Comparison of ENCODE assay signal across 1 cellular context in the genomic region with DNA sequence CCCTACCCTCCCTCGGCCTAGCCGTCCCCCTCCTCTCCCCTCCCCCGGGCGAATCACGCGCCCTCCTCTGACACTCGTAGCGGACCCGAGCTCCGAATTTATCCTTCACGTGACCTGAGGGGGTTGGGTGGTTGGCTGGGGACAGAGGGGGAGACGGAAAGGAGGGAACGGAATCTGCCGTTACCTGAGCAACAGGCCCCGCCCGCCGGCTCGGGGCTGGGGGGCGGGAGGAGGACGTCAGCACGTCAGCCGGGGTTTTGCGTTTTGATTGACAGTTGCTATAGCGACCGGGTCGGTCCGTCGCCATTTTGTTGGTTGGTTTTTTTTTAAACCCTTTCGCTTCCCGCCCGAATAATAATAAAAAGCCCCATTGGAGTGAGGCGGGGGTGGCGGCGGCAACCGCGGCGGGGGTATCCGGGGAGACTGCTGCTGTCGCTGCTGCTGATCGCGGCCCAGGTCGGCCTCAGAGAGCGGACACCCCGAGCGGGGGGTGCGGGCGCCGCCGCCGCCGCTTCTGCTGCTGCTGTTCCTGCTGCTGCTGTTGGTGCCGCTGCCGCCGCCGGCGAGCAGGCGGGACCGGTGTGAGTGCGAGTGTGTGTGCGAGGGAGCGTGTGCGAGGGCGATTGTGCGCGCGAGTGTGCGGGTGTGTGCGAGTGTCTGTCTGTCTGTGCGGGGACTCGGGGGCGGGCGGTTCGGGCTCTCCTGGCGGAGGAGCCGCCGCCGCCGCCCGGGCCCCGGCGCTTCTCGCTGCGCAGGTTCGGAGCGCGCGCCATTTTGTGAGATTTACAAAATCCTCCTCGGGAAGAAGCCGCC.
TF ChIP-seq lines count a peak whose summit lies in the region.

A gene (plus strand): TSS at position 286 of the 813 bp plus-strand sequence. CDS start 53,602 bp downstream, outside the sequence.

TF ChIP-seq in K562, 482 proteins besides CTCF, POLR2A, EP300 and RAD21 (continued from another document and continues in another):
- TF ChIP-seq, protein P1, sequence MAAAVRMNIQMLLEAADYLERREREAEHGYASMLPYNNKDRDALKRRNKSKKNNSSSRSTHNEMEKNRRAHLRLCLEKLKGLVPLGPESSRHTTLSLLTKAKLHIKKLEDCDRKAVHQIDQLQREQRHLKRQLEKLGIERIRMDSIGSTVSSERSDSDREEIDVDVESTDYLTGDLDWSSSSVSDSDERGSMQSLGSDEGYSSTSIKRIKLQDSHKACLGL (CRISPR knock-in tag; IDR thresholded peaks at IDR 0.05; ENCODE audit: borderline replicate concordance, poor library complexity, severe bottlenecking): no peak
- TF ChIP-seq TRIM24 (IDR thresholded peaks at IDR 0.05): no peak
- TF ChIP-seq ZNF583 (CRISPR knock-in tag; IDR thresholded peaks at IDR 0.05): no peak
- TF ChIP-seq NBN (IDR thresholded peaks at IDR 0.05; ENCODE audit: low read depth): no peak
- TF ChIP-seq BCL6 (CRISPR knock-in tag; IDR thresholded peaks at IDR 0.05): no peak
- no peak for TF ChIP-seq NR3C1 (CRISPR knock-in tag; IDR thresholded peaks at IDR 0.05)
- TF ChIP-seq, protein P2, sequence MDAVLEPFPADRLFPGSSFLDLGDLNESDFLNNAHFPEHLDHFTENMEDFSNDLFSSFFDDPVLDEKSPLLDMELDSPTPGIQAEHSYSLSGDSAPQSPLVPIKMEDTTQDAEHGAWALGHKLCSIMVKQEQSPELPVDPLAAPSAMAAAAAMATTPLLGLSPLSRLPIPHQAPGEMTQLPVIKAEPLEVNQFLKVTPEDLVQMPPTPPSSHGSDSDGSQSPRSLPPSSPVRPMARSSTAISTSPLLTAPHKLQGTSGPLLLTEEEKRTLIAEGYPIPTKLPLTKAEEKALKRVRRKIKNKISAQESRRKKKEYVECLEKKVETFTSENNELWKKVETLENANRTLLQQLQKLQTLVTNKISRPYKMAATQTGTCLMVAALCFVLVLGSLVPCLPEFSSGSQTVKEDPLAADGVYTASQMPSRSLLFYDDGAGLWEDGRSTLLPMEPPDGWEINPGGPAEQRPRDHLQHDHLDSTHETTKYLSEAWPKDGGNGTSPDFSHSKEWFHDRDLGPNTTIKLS (IDR thresholded peaks at IDR 0.05; ENCODE audit: borderline replicate concordance, low read depth): no peak
- TF ChIP-seq ZNF212 (CRISPR knock-in tag; IDR thresholded peaks at IDR 0.05): no peak
- peak in 1 of 2 experiments; percentile 95; a peak in 2 of 4 replicates for TF ChIP-seq CSDE1 (IDR thresholded peaks at IDR 0.05)
- TF ChIP-seq, protein P3, sequence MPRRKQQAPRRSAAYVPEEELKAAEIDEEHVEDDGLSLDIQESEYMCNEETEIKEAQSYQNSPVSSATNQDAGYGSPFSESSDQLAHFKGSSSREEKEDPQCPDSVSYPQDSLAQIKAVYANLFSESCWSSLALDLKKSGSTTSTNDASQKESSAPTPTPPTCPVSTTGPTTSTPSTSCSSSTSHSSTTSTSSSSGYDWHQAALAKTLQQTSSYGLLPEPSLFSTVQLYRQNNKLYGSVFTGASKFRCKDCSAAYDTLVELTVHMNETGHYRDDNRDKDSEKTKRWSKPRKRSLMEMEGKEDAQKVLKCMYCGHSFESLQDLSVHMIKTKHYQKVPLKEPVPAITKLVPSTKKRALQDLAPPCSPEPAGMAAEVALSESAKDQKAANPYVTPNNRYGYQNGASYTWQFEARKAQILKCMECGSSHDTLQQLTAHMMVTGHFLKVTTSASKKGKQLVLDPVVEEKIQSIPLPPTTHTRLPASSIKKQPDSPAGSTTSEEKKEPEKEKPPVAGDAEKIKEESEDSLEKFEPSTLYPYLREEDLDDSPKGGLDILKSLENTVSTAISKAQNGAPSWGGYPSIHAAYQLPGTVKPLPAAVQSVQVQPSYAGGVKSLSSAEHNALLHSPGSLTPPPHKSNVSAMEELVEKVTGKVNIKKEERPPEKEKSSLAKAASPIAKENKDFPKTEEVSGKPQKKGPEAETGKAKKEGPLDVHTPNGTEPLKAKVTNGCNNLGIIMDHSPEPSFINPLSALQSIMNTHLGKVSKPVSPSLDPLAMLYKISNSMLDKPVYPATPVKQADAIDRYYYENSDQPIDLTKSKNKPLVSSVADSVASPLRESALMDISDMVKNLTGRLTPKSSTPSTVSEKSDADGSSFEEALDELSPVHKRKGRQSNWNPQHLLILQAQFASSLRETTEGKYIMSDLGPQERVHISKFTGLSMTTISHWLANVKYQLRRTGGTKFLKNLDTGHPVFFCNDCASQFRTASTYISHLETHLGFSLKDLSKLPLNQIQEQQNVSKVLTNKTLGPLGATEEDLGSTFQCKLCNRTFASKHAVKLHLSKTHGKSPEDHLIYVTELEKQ (CRISPR knock-in tag; IDR thresholded peaks at IDR 0.05): no peak
- TF ChIP-seq, protein P4, sequence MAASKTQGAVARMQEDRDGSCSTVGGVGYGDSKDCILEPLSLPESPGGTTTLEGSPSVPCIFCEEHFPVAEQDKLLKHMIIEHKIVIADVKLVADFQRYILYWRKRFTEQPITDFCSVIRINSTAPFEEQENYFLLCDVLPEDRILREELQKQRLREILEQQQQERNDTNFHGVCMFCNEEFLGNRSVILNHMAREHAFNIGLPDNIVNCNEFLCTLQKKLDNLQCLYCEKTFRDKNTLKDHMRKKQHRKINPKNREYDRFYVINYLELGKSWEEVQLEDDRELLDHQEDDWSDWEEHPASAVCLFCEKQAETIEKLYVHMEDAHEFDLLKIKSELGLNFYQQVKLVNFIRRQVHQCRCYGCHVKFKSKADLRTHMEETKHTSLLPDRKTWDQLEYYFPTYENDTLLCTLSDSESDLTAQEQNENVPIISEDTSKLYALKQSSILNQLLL (CRISPR knock-in tag; IDR thresholded peaks at IDR 0.05; ENCODE audit: borderline replicate concordance): no peak
- TF ChIP-seq, protein P5, sequence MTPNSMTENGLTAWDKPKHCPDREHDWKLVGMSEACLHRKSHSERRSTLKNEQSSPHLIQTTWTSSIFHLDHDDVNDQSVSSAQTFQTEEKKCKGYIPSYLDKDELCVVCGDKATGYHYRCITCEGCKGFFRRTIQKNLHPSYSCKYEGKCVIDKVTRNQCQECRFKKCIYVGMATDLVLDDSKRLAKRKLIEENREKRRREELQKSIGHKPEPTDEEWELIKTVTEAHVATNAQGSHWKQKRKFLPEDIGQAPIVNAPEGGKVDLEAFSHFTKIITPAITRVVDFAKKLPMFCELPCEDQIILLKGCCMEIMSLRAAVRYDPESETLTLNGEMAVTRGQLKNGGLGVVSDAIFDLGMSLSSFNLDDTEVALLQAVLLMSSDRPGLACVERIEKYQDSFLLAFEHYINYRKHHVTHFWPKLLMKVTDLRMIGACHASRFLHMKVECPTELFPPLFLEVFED (CRISPR knock-in tag; conservative IDR thresholded peaks at IDR 0.05): no peak
- TF ChIP-seq ZNF184 (CRISPR knock-in tag; IDR thresholded peaks at IDR 0.05): no peak
- TF ChIP-seq FUS (optimal IDR thresholded peaks at IDR 0.05; ENCODE audit: low read depth, low read length): no peak
- peak; percentile 98 for TF ChIP-seq RAD51 (IDR thresholded peaks at IDR 0.05; ENCODE audit: borderline replicate concordance, low read depth)
- TF ChIP-seq CHCHD3 (CRISPR knock-in tag; IDR thresholded peaks at IDR 0.05): no peak
- TF ChIP-seq CEBPB (tag; IDR thresholded peaks at IDR 0.05): no peak
- no peak for TF ChIP-seq RFX7 (CRISPR knock-in tag; IDR thresholded peaks at IDR 0.05)
- TF ChIP-seq, protein P6, sequence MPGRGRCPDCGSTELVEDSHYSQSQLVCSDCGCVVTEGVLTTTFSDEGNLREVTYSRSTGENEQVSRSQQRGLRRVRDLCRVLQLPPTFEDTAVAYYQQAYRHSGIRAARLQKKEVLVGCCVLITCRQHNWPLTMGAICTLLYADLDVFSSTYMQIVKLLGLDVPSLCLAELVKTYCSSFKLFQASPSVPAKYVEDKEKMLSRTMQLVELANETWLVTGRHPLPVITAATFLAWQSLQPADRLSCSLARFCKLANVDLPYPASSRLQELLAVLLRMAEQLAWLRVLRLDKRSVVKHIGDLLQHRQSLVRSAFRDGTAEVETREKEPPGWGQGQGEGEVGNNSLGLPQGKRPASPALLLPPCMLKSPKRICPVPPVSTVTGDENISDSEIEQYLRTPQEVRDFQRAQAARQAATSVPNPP (IDR thresholded peaks at IDR 0.05; ENCODE audit: borderline replicate concordance, insufficient read depth, insufficient read length): no peak
- TF ChIP-seq, protein P7, sequence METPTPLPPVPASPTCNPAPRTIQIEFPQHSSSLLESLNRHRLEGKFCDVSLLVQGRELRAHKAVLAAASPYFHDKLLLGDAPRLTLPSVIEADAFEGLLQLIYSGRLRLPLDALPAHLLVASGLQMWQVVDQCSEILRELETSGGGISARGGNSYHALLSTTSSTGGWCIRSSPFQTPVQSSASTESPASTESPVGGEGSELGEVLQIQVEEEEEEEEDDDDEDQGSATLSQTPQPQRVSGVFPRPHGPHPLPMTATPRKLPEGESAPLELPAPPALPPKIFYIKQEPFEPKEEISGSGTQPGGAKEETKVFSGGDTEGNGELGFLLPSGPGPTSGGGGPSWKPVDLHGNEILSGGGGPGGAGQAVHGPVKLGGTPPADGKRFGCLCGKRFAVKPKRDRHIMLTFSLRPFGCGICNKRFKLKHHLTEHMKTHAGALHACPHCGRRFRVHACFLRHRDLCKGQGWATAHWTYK (CRISPR knock-in tag; IDR thresholded peaks at IDR 0.05): no peak
- TF ChIP-seq, protein P8, sequence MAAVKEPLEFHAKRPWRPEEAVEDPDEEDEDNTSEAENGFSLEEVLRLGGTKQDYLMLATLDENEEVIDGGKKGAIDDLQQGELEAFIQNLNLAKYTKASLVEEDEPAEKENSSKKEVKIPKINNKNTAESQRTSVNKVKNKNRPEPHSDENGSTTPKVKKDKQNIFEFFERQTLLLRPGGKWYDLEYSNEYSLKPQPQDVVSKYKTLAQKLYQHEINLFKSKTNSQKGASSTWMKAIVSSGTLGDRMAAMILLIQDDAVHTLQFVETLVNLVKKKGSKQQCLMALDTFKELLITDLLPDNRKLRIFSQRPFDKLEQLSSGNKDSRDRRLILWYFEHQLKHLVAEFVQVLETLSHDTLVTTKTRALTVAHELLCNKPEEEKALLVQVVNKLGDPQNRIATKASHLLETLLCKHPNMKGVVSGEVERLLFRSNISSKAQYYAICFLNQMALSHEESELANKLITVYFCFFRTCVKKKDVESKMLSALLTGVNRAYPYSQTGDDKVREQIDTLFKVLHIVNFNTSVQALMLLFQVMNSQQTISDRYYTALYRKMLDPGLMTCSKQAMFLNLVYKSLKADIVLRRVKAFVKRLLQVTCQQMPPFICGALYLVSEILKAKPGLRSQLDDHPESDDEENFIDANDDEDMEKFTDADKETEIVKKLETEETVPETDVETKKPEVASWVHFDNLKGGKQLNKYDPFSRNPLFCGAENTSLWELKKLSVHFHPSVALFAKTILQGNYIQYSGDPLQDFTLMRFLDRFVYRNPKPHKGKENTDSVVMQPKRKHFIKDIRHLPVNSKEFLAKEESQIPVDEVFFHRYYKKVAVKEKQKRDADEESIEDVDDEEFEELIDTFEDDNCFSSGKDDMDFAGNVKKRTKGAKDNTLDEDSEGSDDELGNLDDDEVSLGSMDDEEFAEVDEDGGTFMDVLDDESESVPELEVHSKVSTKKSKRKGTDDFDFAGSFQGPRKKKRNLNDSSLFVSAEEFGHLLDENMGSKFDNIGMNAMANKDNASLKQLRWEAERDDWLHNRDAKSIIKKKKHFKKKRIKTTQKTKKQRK (IDR thresholded peaks at IDR 0.05; ENCODE audit: borderline replicate concordance, low read depth, low read length): no peak
- no peak for TF ChIP-seq SRSF9 (IDR thresholded peaks at IDR 0.05; ENCODE audit: borderline replicate concordance, low read depth, low read length)
- TF ChIP-seq, protein P9, sequence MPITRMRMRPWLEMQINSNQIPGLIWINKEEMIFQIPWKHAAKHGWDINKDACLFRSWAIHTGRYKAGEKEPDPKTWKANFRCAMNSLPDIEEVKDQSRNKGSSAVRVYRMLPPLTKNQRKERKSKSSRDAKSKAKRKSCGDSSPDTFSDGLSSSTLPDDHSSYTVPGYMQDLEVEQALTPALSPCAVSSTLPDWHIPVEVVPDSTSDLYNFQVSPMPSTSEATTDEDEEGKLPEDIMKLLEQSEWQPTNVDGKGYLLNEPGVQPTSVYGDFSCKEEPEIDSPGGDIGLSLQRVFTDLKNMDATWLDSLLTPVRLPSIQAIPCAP (CRISPR knock-in tag; IDR thresholded peaks at IDR 0.05; ENCODE audit: borderline replicate concordance): no peak
- peak; percentile 34 for TF ChIP-seq HNRNPLL (IDR thresholded peaks at IDR 0.05; ENCODE audit: low read depth, low read length, poor library complexity, severe bottlenecking)
- TF ChIP-seq ESRRA (IDR thresholded peaks at IDR 0.05; ENCODE audit: borderline replicate concordance, low read depth): peak; percentile 41; the same call in 1 of the 2 replicates
- TF ChIP-seq, protein P10, sequence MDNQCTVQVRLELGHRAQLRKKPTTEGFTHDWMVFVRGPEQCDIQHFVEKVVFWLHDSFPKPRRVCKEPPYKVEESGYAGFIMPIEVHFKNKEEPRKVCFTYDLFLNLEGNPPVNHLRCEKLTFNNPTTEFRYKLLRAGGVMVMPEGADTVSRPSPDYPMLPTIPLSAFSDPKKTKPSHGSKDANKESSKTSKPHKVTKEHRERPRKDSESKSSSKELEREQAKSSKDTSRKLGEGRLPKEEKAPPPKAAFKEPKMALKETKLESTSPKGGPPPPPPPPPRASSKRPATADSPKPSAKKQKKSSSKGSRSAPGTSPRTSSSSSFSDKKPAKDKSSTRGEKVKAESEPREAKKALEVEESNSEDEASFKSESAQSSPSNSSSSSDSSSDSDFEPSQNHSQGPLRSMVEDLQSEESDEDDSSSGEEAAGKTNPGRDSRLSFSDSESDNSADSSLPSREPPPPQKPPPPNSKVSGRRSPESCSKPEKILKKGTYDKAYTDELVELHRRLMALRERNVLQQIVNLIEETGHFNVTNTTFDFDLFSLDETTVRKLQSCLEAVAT (IDR thresholded peaks at IDR 0.05): peak; percentile 96 to 97
- TF ChIP-seq ZNF175 (CRISPR knock-in tag; IDR thresholded peaks at IDR 0.05; ENCODE audit: low read depth): no peak
- TF ChIP-seq, protein P11, sequence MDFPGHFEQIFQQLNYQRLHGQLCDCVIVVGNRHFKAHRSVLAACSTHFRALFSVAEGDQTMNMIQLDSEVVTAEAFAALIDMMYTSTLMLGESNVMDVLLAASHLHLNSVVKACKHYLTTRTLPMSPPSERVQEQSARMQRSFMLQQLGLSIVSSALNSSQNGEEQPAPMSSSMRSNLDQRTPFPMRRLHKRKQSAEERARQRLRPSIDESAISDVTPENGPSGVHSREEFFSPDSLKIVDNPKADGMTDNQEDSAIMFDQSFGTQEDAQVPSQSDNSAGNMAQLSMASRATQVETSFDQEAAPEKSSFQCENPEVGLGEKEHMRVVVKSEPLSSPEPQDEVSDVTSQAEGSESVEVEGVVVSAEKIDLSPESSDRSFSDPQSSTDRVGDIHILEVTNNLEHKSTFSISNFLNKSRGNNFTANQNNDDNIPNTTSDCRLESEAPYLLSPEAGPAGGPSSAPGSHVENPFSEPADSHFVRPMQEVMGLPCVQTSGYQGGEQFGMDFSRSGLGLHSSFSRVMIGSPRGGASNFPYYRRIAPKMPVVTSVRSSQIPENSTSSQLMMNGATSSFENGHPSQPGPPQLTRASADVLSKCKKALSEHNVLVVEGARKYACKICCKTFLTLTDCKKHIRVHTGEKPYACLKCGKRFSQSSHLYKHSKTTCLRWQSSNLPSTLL (IDR thresholded peaks at IDR 0.05): no peak
- TF ChIP-seq GTF2E2 (tag; IDR thresholded peaks at IDR 0.05): peak; percentile 49; the same call in 1 of the 2 replicates
- TF ChIP-seq XRCC5 (IDR thresholded peaks at IDR 0.05; ENCODE audit: low read depth, low read length): no peak
- no peak for TF ChIP-seq DMBX1 (CRISPR knock-in tag; IDR thresholded peaks at IDR 0.05; ENCODE audit: borderline replicate concordance)
- no peak for TF ChIP-seq NCOA6 (IDR thresholded peaks at IDR 0.05)
- no peak for TF ChIP-seq ZNF707 (CRISPR knock-in tag; conservative IDR thresholded peaks at IDR 0.05)
- peak; percentile 72; the same call in 1 of the 2 replicates for TF ChIP-seq MEF2D (tag; conservative IDR thresholded peaks at IDR 0.05; ENCODE audit: low read depth)
